ENCODE assay signal across 21 cellular contexts in genomic region chr1:237103021-237103420, GRCh38.
"Had no signal": no experiment of that assay in that cellular context is flagged by ENCODE, and none has a peak within 500 bp of the region (broad histone marks: within the 10 kb centered on the region; RNA-seq: fewer than 3 reads in every experiment).

No MANE protein-coding gene starts in this region.

- H3K9me3 ChIP-seq: esophagus muscularis mucosa, gastroesophageal sphincter, heart right ventricle, left lung, lower lobe of right lung, mucosa of descending colon had no signal

- H3K27me3 ChIP-seq: dorsolateral prefrontal cortex, esophagus muscularis mucosa, foreskin keratinocyte, gastroesophageal sphincter, heart right ventricle, left lung had no signal

- FAIRE-seq: colon, endothelial cell of umbilical vein, frontal cortex, islet of Langerhans, keratinocyte had no signal

- H3K4me1 ChIP-seq: foreskin keratinocyte, left lung, lower lobe of right lung had no signal

- DNase-seq: dermis blood vessel endothelial cell; dorsolateral prefrontal cortex; effector CD4-positive, alpha-beta T cell; effector memory CD4-positive, alpha-beta T cell; foreskin keratinocyte; heart right ventricle; hippocampal formation; left cardiac atrium; left lung; lower lobe of right lung; mesenchymal stem cell; mucosa of descending colon; naive B cell had no signal

- H3K36me3 ChIP-seq: esophagus muscularis mucosa, gastroesophageal sphincter, left lung, lower lobe of right lung had no signal

- H3K27ac ChIP-seq: coronary artery, dorsolateral prefrontal cortex, esophagus muscularis mucosa, foreskin keratinocyte, left lung, lower lobe of right lung had no signal

- ATAC-seq: foreskin keratinocyte, gastroesophageal sphincter, left cardiac atrium, left lung, lower lobe of right lung, mucosa of descending colon had no signal

- H3K4me3 ChIP-seq: coronary artery, dorsolateral prefrontal cortex, esophagus muscularis mucosa, gastroesophageal sphincter, heart right ventricle, left lung, lower lobe of right lung, mucosa of descending colon had no signal
